In genomic region chr2:68156419-68156818, GRCh38 we compare ENCODE assay signal across 9 cellular contexts. TPM values are rescaled to one million over a fixed set of nuclear protein-coding genes. Genes with fewer than 3 reads are reported as not detected.
A peak's percentile ranks its signal among the peaks of the same experiment; 100 is the strongest.
DNase-seq lines count a peak whose midpoint lies in the region; ATAC-seq and TF ChIP-seq lines count a peak whose summit lies in the region.
"Had no signal": no experiment of that assay in that cellular context is flagged by ENCODE, and none has a peak within 500 bp of the region (broad histone marks: within the 10 kb centered on the region; RNA-seq: fewer than 3 reads in every experiment).

No MANE protein-coding gene starts in this region.

- H3K4me3 Mint-ChIP-seq in activated T-cell treated with anti-CD3 and anti-CD28 coated beads, Interleukin-2, amount 50 U/mL, for 4 hours, result peak overlapping the region; percentile 98

- no peak for DNase-seq in activated T-cell treated with anti-CD3 and anti-CD28 coated beads, Interleukin-2, amount 50 U/mL, for 4 hours
- no peak for DNase-seq in activated T-cell treated with anti-CD3 and anti-CD28 coated beads, Interleukin-2, amount 50 U/mL, for 1 hour
- DNase-seq in adrenal gland (no peak), tibial nerve (ENCODE audit: low spot score in 2 of 2) (no peak), GF-D8 (lab: John Stamatoyannopoulos, UW) (no peak)
- DNase-seq: stimulated activated CD8-positive, alpha-beta memory T cell treated with anti-CD3 and anti-CD28 coated beads, Interleukin-4, amount 100 ng/mL, for 48 hours had no signal

- no peaks in the 10 kb centered on the region for H3K9me3 Mint-ChIP-seq in activated T-cell treated with anti-CD3 and anti-CD28 coated beads, Interleukin-2, amount 50 U/mL, for 4 hours

- peak overlapping the region in 2 of 4 donors; percentile 56 to 92 for H3K4me3 ChIP-seq in adrenal gland
- peak overlapping the region; percentile 96 to 100 (median 99) for H3K4me3 ChIP-seq in liver (ENCODE audit: low read depth in 1 of 3, low read length in 3 of 3)
- H3K4me3 ChIP-seq in tibial nerve, result peak overlapping the region; percentile 58 to 93 (median 88)

- WGBS in adrenal gland, 4 donors, result 5 to 11% (median 6%) methylated on average over 3 of the region's 3 CpGs
- 10% methylated on average over 3 of the region's 3 CpGs for WGBS in liver
- WGBS in tibial nerve, 2 donors, result 8% methylated on average over 3 of the region's 3 CpGs

- TF ChIP-seq POLR2A in adrenal gland (IDR thresholded peaks at IDR 0.05), result no peak
- TF ChIP-seq POLR2A in tibial nerve (IDR thresholded peaks at IDR 0.05), result no peak

- TF ChIP-seq EP300 in tibial nerve (IDR thresholded peaks at IDR 0.05), result no peak

- H3K4me1 ChIP-seq in adrenal gland (replicated peaks in 1 of 2), result peaks cover 10 to 23% of the 10 kb centered on the region in 2 donors
- H3K4me1 ChIP-seq in liver (ENCODE audit: control insufficient read depth in 4 of 4, insufficient read depth in 4 of 4, low read length in 3 of 4), result peaks cover 4 to 28% (median 23%) of the 10 kb centered on the region in 4 donors
- H3K4me1 ChIP-seq in tibial nerve, result peaks cover 5 to 49% (median 24%) of the 10 kb centered on the region in 4 donors

- no peak for ATAC-seq in activated T-cell treated with anti-CD3 and anti-CD28 coated beads, Interleukin-2, amount 50 U/mL, for 4 hours
- ATAC-seq in GM21367 (IDR thresholded peaks at IDR 0.05; ENCODE audit: unreplicated experiment) (no peak), HG02759 (IDR thresholded peaks at IDR 0.05; ENCODE audit: unreplicated experiment) (no peak)

- no peak for TF ChIP-seq RAD21 in liver (IDR thresholded peaks at IDR 0.05)

- H3K9ac ChIP-seq in liver (ENCODE audit: low read depth in 1 of 2, low read length in 2 of 2), result peak overlapping the region; percentile 54 to 75

- H3K27ac ChIP-seq in adrenal gland (peak overlapping the region in 4 of 5 donors; percentile 72 to 99 (median 90)), liver (ENCODE audit: low read depth in 1 of 2, low read length in 2 of 2) (peak overlapping the region in 1 of 2 donors; percentile 92), tibial nerve (peak overlapping the region in 2 of 4 donors; percentile 80 to 92)

- H3K27me3 Mint-ChIP-seq in activated T-cell treated with anti-CD3 and anti-CD28 coated beads, Interleukin-2, amount 50 U/mL, for 4 hours (ENCODE audit: low read depth), result no peaks in the 10 kb centered on the region

- peaks cover 22% of the 10 kb centered on the region for H3K36me3 Mint-ChIP-seq in activated T-cell treated with anti-CD3 and anti-CD28 coated beads, Interleukin-2, amount 50 U/mL, for 4 hours (ENCODE audit: insufficient read depth)

- intact Hi-C loops in adrenal gland (cut with DNase I), result loop anchor here in 1 of 2 donors (5.0 kb wide), 1 partner anchor 96 kb away; the partner anchor contains the start of gene PPP3R1

- no peak for TF ChIP-seq CTCF in adrenal gland (IDR thresholded peaks at IDR 0.05)
- TF ChIP-seq CTCF in liver (IDR thresholded peaks at IDR 0.05; ENCODE audit: low read depth, low read length, missing input control), result no peak
- no peak for TF ChIP-seq CTCF in tibial nerve (IDR thresholded peaks at IDR 0.05)

- H3K27me3 ChIP-seq in adrenal gland (no peaks in the 10 kb centered on the region), liver (ENCODE audit: control insufficient read depth in 4 of 4, insufficient read depth in 4 of 4, low read length in 3 of 4) (no peaks in the 10 kb centered on the region), tibial nerve (no peaks in the 10 kb centered on the region)

- peaks cover 52% of the 10 kb centered on the region for H3K4me1 Mint-ChIP-seq in activated T-cell treated with anti-CD3 and anti-CD28 coated beads, Interleukin-2, amount 50 U/mL, for 4 hours (ENCODE audit: low read depth)

- no peaks in the 10 kb centered on the region for H3K9me3 ChIP-seq in adrenal gland (replicated peaks in 1 of 3)
- no peaks in the 10 kb centered on the region for H3K9me3 ChIP-seq in liver (ENCODE audit: control insufficient read depth in 4 of 4, low read length in 3 of 4)
- H3K9me3 ChIP-seq in tibial nerve, result no peaks in the 10 kb centered on the region

- H3K36me3 ChIP-seq in adrenal gland (replicated peaks in 1 of 2) (peaks cover 0 to 14% of the 10 kb centered on the region in 2 donors), liver (ENCODE audit: control insufficient read depth in 4 of 4, insufficient read depth in 3 of 4, low read depth in 1 of 4, low read length in 3 of 4) (peaks cover 4 to 12% (median 7%) of the 10 kb centered on the region in 4 donors), tibial nerve (peaks cover 0 to 15% (median 0%) of the 10 kb centered on the region in 3 donors)

TF ChIP-seq in liver, 16 proteins besides CTCF, POLR2A, EP300 and RAD21:
- TF ChIP-seq RXRA (IDR thresholded peaks at IDR 0.05) (no peak), ATF3 (IDR thresholded peaks at IDR 0.05) (no peak), YY1 (IDR thresholded peaks at IDR 0.05) (no peak), EGR1 (IDR thresholded peaks at IDR 0.05; ENCODE audit: low read depth in 2 of 2) (no peak), MAX (IDR thresholded peaks at IDR 0.05) (no peak), GABPA (IDR thresholded peaks at IDR 0.05 in 1 of 2, conservative IDR thresholded peaks at IDR 0.05 in 1 of 2) (no peak), HNF4G (IDR thresholded peaks at IDR 0.05) (no peak), NR2F2 (IDR thresholded peaks at IDR 0.05) (no peak), HNF4A (conservative IDR thresholded peaks at IDR 0.05) (no peak), TAF1 (conservative IDR thresholded peaks at IDR 0.05) (no peak), REST (IDR thresholded peaks at IDR 0.05) (no peak), JUND (IDR thresholded peaks at IDR 0.05) (no peak), FOXA1 (IDR thresholded peaks at IDR 0.05) (no peak), ZBTB33 (IDR thresholded peaks at IDR 0.05) (no peak)

RNA-seq across cellular contexts. Expression of gene PNO1, which starts 1.3 kb away (rescaled TPM):
- total RNA-seq in activated T-cell treated with anti-CD3 and anti-CD28 coated beads, Interleukin-2, amount 50 U/mL, for 4 hours, result 10 to 100 TPM; 65.8 to 73.7 (median 72.4) TPM
- 10 to 100 TPM in 6 of 8 donors, 1 to 10 TPM in 2; 6.3 to 23.2 (median 14.8) TPM for total RNA-seq in adrenal gland
- polyA plus RNA-seq in adrenal gland, result 10 to 100 TPM in 1 of 3 donors, 1 to 10 TPM in 2; 6.0 to 25.5 (median 9.1) TPM
- 1 to 10 TPM; 5.5 to 9.5 TPM for total RNA-seq in liver
- 1 to 10 TPM; 7.9 to 8.9 TPM for polyA plus RNA-seq in liver
- 10 to 100 TPM; 12.7 to 28.5 (median 15.4) TPM for total RNA-seq in tibial nerve
